Comparison of ENCODE assay signal across 21 cellular contexts in the genomic region with DNA sequence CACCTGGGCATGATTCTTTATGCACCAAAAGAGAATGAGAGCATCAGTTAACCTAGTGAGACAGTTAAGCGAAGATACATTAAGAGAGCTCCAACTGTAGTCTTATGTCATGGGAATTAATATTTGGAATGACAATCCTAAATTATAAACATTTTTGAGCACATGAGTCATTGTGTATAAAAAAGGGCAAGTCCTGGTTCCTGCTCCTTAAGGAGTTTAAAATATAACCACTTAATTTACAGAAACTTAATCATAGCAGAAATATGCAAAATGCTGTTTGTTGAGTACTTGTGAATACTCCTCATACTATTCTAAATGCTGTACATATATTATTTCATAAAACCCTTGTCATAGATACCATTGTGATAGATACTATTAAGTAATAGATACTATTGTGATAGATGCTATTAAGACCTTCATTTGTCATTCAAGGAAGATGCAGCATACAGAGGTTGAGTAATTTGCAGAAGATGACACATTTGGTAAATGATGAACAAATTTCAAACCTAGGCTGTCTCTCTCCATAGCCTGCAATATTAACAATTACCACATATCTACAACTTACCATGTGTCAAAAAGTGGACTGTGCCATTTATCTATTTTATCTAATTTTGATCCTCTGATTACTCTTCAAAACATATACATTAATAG.
DNase-seq lines count a peak whose midpoint lies in the region; ATAC-seq, FAIRE-seq and TF ChIP-seq lines count a peak whose summit lies in the region.
"Had no signal": no experiment of that assay in that cellular context is flagged by ENCODE, and none has a peak within 500 bp of the region (broad histone marks: within the 10 kb centered on the region; RNA-seq: fewer than 3 reads in every experiment).

No MANE protein-coding gene starts in this region.

- H3K4me1 ChIP-seq in astrocyte (ENCODE audit: insufficient read depth, low read length): peaks cover 22% of the 10 kb centered on the region
- no peaks in the 10 kb centered on the region for H3K4me1 ChIP-seq in CD8-positive, alpha-beta T cell (ENCODE audit: insufficient read depth, low read length)
- no peaks in the 10 kb centered on the region for H3K4me1 ChIP-seq in CD4-positive, alpha-beta memory T cell (ENCODE audit: insufficient read depth, low read length)
- H3K4me1 ChIP-seq: uterus had no signal

- no peak for TF ChIP-seq CTCF in HFFc6 (IDR thresholded peaks at IDR 0.05)
- no peak for TF ChIP-seq CTCF in astrocyte (IDR thresholded peaks at IDR 0.05; ENCODE audit: insufficient read depth, low read depth, low read length)
- no peak for TF ChIP-seq CTCF in fibroblast of the aortic adventitia (IDR thresholded peaks at IDR 0.05; ENCODE audit: insufficient read depth, low read length)
- TF ChIP-seq CTCF in CD8-positive, alpha-beta T cell (IDR thresholded peaks at IDR 0.05): no peak

- H3K27me3 Mint-ChIP-seq in HFFc6 (ENCODE audit: insufficient read depth): peaks cover 7% of the 10 kb centered on the region
- no peaks in the 10 kb centered on the region for H3K27me3 Mint-ChIP-seq in astrocyte (ENCODE audit: low read depth, unreplicated experiment)
- H3K27me3 Mint-ChIP-seq in CD8-positive, alpha-beta T cell (ENCODE audit: low read depth): peaks cover 32% of the 10 kb centered on the region
- H3K27me3 Mint-ChIP-seq in CD4-positive, alpha-beta memory T cell: peaks cover 4 to 8% of the 10 kb centered on the region in 2 donors

- H3K4me3 ChIP-seq in astrocyte (ENCODE audit: insufficient read depth, low read depth, low read length) (no peak overlapping the region), fibroblast of the aortic adventitia (ENCODE audit: low read depth, low read length) (no peak overlapping the region)
- no peak overlapping the region for H3K4me3 ChIP-seq in CD8-positive, alpha-beta T cell (ENCODE audit: low read depth, low read length)
- H3K4me3 ChIP-seq in CD4-positive, alpha-beta memory T cell (ENCODE audit: low read length in 2 of 2): no peak overlapping the region
- H3K4me3 ChIP-seq: uterus had no signal

- H3K4me1 Mint-ChIP-seq in HFFc6 (ENCODE audit: low read depth) (peaks cover 50% of the 10 kb centered on the region), astrocyte (ENCODE audit: low read depth, unreplicated experiment) (peaks cover 34% of the 10 kb centered on the region)
- H3K4me1 Mint-ChIP-seq in CD8-positive, alpha-beta T cell (ENCODE audit: low read depth): no peaks in the 10 kb centered on the region
- H3K4me1 Mint-ChIP-seq in CD4-positive, alpha-beta memory T cell: no peaks in the 10 kb centered on the region
- H3K4me1 Mint-ChIP-seq: activated naive CD4-positive, alpha-beta T cell treated with anti-CD3 and anti-CD28 coated beads, Interleukin-2, amount 50 U/mL, for 24 hours; CD14-positive monocyte had no signal

- CTCF ChIA-PET in CD8-positive, alpha-beta T cell (lab: Charles Lee): no interaction called here
- CTCF ChIA-PET in CD4-positive, alpha-beta memory T cell (lab: Charles Lee; ENCODE audit: partially characterized antibody): no interaction called here

- H3K9ac ChIP-seq in astrocyte (ENCODE audit: low read length): no peak overlapping the region

- peaks cover 17% of the 10 kb centered on the region for H3K9me3 ChIP-seq in astrocyte (ENCODE audit: insufficient read depth, low read depth, low read length)
- H3K9me3 ChIP-seq in CD8-positive, alpha-beta T cell (ENCODE audit: low read length): no peaks in the 10 kb centered on the region
- no peaks in the 10 kb centered on the region for H3K9me3 ChIP-seq in CD4-positive, alpha-beta memory T cell (ENCODE audit: control insufficient read depth in 1 of 2, low read length in 2 of 2)
- H3K9me3 ChIP-seq: uterus had no signal

- DNase-seq in A172 (ENCODE audit: low spot score) (peak; percentile 67), HFFc6 (peak; percentile 37), astrocyte (ENCODE audit: low read depth) (peak; percentile 72), fibroblast of the aortic adventitia (ENCODE audit: low read depth) (peak; percentile 28), Right ventricle myocardium inferior (ENCODE audit: missing footprints) (no peak), OCI-M2 (lab: John Stamatoyannopoulos, UW; ENCODE audit: unreplicated experiment) (no peak)
- DNase-seq in CD8-positive, alpha-beta T cell: no peak
- DNase-seq in CD4-positive, alpha-beta memory T cell: no peak
- DNase-seq: 8988T; activated CD4-positive, CD25-positive, alpha-beta regulatory T cell; activated CD8-positive, alpha-beta T cell treated with anti-CD3 and anti-CD28 coated beads for 36 hours; activated T-cell treated with anti-CD3 and anti-CD28 coated beads, Interleukin-2, amount 50 U/mL, for 4 hours; cortex of kidney; DMS53; NCI-H1417 treated with DMSO at 0.1 percent for 48 hours; stimulated activated CD8-positive, alpha-beta memory T cell treated with anti-CD3 and anti-CD28 coated beads, Interleukin-4, amount 100 ng/mL, for 48 hours; T-helper 9 cell; uterus had no signal

- POLR2A ChIA-PET in CD8-positive, alpha-beta T cell (lab: Charles Lee): no interaction called here
- POLR2A ChIA-PET in CD4-positive, alpha-beta memory T cell (lab: Charles Lee; ENCODE audit: partially characterized antibody): no interaction called here

- H3K27ac Mint-ChIP-seq in HFFc6: no peak overlapping the region
- H3K27ac Mint-ChIP-seq in astrocyte (ENCODE audit: unreplicated experiment): peak overlapping the region; percentile 92
- H3K27ac Mint-ChIP-seq in CD8-positive, alpha-beta T cell: no peak overlapping the region
- H3K27ac Mint-ChIP-seq in CD4-positive, alpha-beta memory T cell: no peak overlapping the region
- H3K27ac Mint-ChIP-seq: activated CD8-positive, alpha-beta T cell treated with anti-CD3 and anti-CD28 coated beads for 36 hours; activated naive CD4-positive, alpha-beta T cell treated with anti-CD3 and anti-CD28 coated beads, Interleukin-2, amount 50 U/mL, for 24 hours; CD14-positive monocyte had no signal

- H3K36me3 Mint-ChIP-seq in HFFc6 (ENCODE audit: low read depth) (peaks cover 28% of the 10 kb centered on the region), astrocyte (ENCODE audit: low read depth, unreplicated experiment) (peaks cover 7% of the 10 kb centered on the region)
- H3K36me3 Mint-ChIP-seq in CD8-positive, alpha-beta T cell: no peaks in the 10 kb centered on the region
- peaks cover 0 to 4% of the 10 kb centered on the region in 2 donors for H3K36me3 Mint-ChIP-seq in CD4-positive, alpha-beta memory T cell
- H3K36me3 Mint-ChIP-seq: CD14-positive monocyte had no signal

- peak; percentile 29 for FAIRE-seq in astrocyte (lab: Jason Lieb, UNC)

- no peak overlapping the region for H3K4me3 Mint-ChIP-seq in HFFc6
- no peak overlapping the region for H3K4me3 Mint-ChIP-seq in astrocyte (ENCODE audit: unreplicated experiment)
- H3K4me3 Mint-ChIP-seq in CD8-positive, alpha-beta T cell: no peak overlapping the region
- no peak overlapping the region for H3K4me3 Mint-ChIP-seq in CD4-positive, alpha-beta memory T cell
- H3K4me3 Mint-ChIP-seq: activated CD8-positive, alpha-beta T cell treated with anti-CD3 and anti-CD28 coated beads for 36 hours; activated naive CD4-positive, alpha-beta T cell treated with anti-CD3 and anti-CD28 coated beads, Interleukin-2, amount 50 U/mL, for 24 hours; activated T-cell treated with anti-CD3 and anti-CD28 coated beads, Interleukin-2, amount 50 U/mL, for 4 hours; CD14-positive monocyte had no signal

- H3K9me3 Mint-ChIP-seq in HFFc6 (peaks cover 28% of the 10 kb centered on the region), astrocyte (ENCODE audit: unreplicated experiment) (peaks cover 15% of the 10 kb centered on the region)
- H3K9me3 Mint-ChIP-seq in CD8-positive, alpha-beta T cell: peaks cover 14% of the 10 kb centered on the region
- H3K9me3 Mint-ChIP-seq in CD4-positive, alpha-beta memory T cell: peaks cover 7 to 31% (median 25%) of the 10 kb centered on the region in 8 donors

- H3K27ac ChIP-seq in astrocyte (ENCODE audit: low read depth, low read length): peak overlapping the region; percentile 37
- no peak overlapping the region for H3K27ac ChIP-seq in CD8-positive, alpha-beta T cell (ENCODE audit: low read depth, low read length)
- no peak overlapping the region for H3K27ac ChIP-seq in CD4-positive, alpha-beta memory T cell (ENCODE audit: low read depth, low read length)
- H3K27ac ChIP-seq: uterus had no signal

- no peaks in the 10 kb centered on the region for H4K20me1 ChIP-seq in astrocyte (ENCODE audit: insufficient read depth, low read length)

- H3K79me2 ChIP-seq in astrocyte (ENCODE audit: insufficient read depth, low read length): no peaks in the 10 kb centered on the region

- no peak overlapping the region for H2AFZ ChIP-seq in astrocyte (ENCODE audit: low read depth, low read length)

- no peak overlapping the region for H3K4me2 ChIP-seq in astrocyte (ENCODE audit: low read length)

- no peak for ATAC-seq in CD8-positive, alpha-beta T cell
- ATAC-seq in Right ventricle myocardium inferior: no peak
- ATAC-seq: activated CD8-positive, alpha-beta T cell treated with anti-CD3 and anti-CD28 coated beads for 36 hours; activated T-cell treated with anti-CD3 and anti-CD28 coated beads, Interleukin-2, amount 50 U/mL, for 4 hours; left lobe of liver had no signal

- H3K27me3 ChIP-seq in astrocyte (ENCODE audit: insufficient read depth, low read length): no peaks in the 10 kb centered on the region
- no peaks in the 10 kb centered on the region for H3K27me3 ChIP-seq in CD8-positive, alpha-beta T cell (ENCODE audit: insufficient read depth, low read length)
- no peaks in the 10 kb centered on the region for H3K27me3 ChIP-seq in CD4-positive, alpha-beta memory T cell (ENCODE audit: insufficient read depth, low read length)
- H3K27me3 ChIP-seq: uterus had no signal

- intact Hi-C loops in CD8-positive, alpha-beta T cell (cut with DNase I, micrococcal nuclease): no loop called here
- intact Hi-C loops in Right ventricle myocardium inferior (cut with DNase I): no loop called here
- intact Hi-C loops in CD4-positive, alpha-beta memory T cell (cut with micrococcal nuclease): no loop called here

- H3K36me3 ChIP-seq in astrocyte (ENCODE audit: insufficient read depth, low read length): no peaks in the 10 kb centered on the region
- no peaks in the 10 kb centered on the region for H3K36me3 ChIP-seq in CD8-positive, alpha-beta T cell (ENCODE audit: insufficient read depth, low read length)
- no peaks in the 10 kb centered on the region for H3K36me3 ChIP-seq in CD4-positive, alpha-beta memory T cell (ENCODE audit: insufficient read depth, low read length)
- H3K36me3 ChIP-seq: uterus had no signal

Comparison
In these comparisons a context has a peak if more than half of its experiments do, and no peak if none do; other contexts are left out.
1. DNase-seq: peak in A172 (single experiment), HFFc6 (single experiment), astrocyte (single experiment) and fibroblast of the aortic adventitia (single experiment); none in CD8-positive, alpha-beta T cell (0 of 7), Right ventricle myocardium inferior (single experiment), CD4-positive, alpha-beta memory T cell (0 of 5) and OCI-M2 (single experiment).